Comparison of ENCODE assay signal across 10 cellular contexts in the genomic region with DNA sequence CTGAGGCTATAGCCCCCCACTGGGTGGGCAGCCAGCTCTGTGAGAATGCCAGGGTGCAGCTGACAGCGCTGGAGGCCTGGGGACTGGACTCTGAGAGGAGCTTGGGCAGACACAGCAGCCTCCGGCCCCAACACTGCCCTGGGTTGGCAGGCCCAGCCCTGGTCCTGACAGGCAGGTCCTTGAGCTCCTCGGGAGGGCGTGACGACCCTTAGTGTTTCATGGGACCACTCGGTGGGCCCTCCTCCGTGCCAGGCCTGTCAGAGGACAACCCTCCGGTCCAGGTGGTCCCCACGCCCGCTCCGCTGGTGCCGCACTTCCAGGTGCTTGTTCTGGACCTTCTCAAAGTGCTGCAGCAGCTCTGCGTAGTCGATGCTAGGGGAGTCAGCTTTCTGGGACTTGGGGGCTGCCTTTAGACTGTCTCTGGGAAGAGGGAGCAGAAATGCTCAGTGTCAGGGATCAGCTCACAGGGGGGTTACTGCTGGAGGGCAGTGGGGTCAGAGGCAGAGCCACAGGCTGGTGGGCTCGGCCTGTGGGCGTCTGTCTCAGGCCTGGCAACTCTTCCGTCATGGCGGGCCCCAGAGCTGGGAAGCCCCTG. TPM values are rescaled to one million over a fixed set of nuclear protein-coding genes. Genes with fewer than 3 reads are reported as not detected.
A peak's percentile ranks its signal among the peaks of the same experiment; 100 is the strongest.
DNase-seq lines count a peak whose midpoint lies in the region; ATAC-seq and TF ChIP-seq lines count a peak whose summit lies in the region.
"Had no signal": no experiment of that assay in that cellular context is flagged by ENCODE, and none has a peak within 500 bp of the region (broad histone marks: within the 10 kb centered on the region; RNA-seq: fewer than 3 reads in every experiment).

No MANE protein-coding gene starts in this region.

- H3K4me2 ChIP-seq in BLaER1 treated with 17β-estradiol and CSF1 and Interleukin-3, amounts not matched to agents 10 nM and 100 nM = peak overlapping the region in 9 of 11 experiments; percentile 31 to 91 (median 42); a peak in 14 of 22 replicates

- no peak for DNase-seq in right atrium auricular region (ENCODE audit: low spot score)
- no peak for DNase-seq in stimulated activated CD4-positive, alpha-beta T cell treated with anti-CD3 and anti-CD28 coated beads, Interleukin-4, amount 100 ng/mL, for 24 hours
- DNase-seq in kidney glomerular epithelial cell (lab: John Stamatoyannopoulos, UW) = no peak
- DNase-seq: NCI-H187 had no signal

- H3K4me3 ChIP-seq in BLaER1 treated with 17β-estradiol and CSF1 and Interleukin-3, amounts not matched to agents 10 nM and 100 nM = no peak overlapping the region
- H3K4me3 ChIP-seq in right atrium auricular region (no peak overlapping the region), rectal smooth muscle tissue (ENCODE audit: low read length) (peak overlapping the region; percentile 16)

- peaks cover 9 to 92% (median 80%) of the 10 kb centered on the region in 10 experiments; a peak in 19 of 20 replicates for H3K4me1 ChIP-seq in BLaER1 treated with 17β-estradiol and CSF1 and Interleukin-3, amounts not matched to agents 10 nM and 100 nM
- peaks cover 0 to 92% of the 10 kb centered on the region in 2 donors for H3K4me1 ChIP-seq in right atrium auricular region
- peaks cover 79% of the 10 kb centered on the region for H3K4me1 ChIP-seq in rectal smooth muscle tissue (ENCODE audit: control insufficient read depth, insufficient read depth, low read length)

- H3K27ac ChIP-seq in BLaER1 treated with 17β-estradiol and CSF1 and Interleukin-3, amounts not matched to agents 10 nM and 100 nM = peak overlapping the region in 1 of 11 experiments; percentile 19; a peak in 1 of 22 replicates
- peak overlapping the region; percentile 26 for H3K27ac ChIP-seq in adipose tissue (ENCODE audit: low read depth, low read length)
- peak overlapping the region; percentile 85 to 93 for H3K27ac ChIP-seq in right atrium auricular region
- H3K27ac ChIP-seq in rectal smooth muscle tissue (ENCODE audit: low read depth, low read length) = peak overlapping the region; percentile 98
- H3K27ac ChIP-seq: VCaP had no signal

- H3K9ac ChIP-seq in BLaER1 treated with 17β-estradiol and CSF1 and Interleukin-3, amounts not matched to agents 10 nM and 100 nM = peak overlapping the region in 1 of 11 experiments; percentile 24; a peak in 2 of 22 replicates
- no peak overlapping the region for H3K9ac ChIP-seq in rectal smooth muscle tissue (ENCODE audit: low read length)

- peaks cover 0 to 40% (median 0%) of the 10 kb centered on the region in 11 experiments; a peak in 7 of 22 replicates for H3K36me3 ChIP-seq in BLaER1 treated with 17β-estradiol and CSF1 and Interleukin-3, amounts not matched to agents 10 nM and 100 nM
- no peaks in the 10 kb centered on the region for H3K36me3 ChIP-seq in right atrium auricular region
- H3K36me3 ChIP-seq in rectal smooth muscle tissue (ENCODE audit: control insufficient read depth, insufficient read depth, low read length) = no peaks in the 10 kb centered on the region

- ATAC-seq in HG02623 (IDR thresholded peaks at IDR 0.05; ENCODE audit: unreplicated experiment) = no peak
- no peak for ATAC-seq in GM18909 (IDR thresholded peaks at IDR 0.05; ENCODE audit: poor library complexity, unreplicated experiment)

- H4K20me1 ChIP-seq in BLaER1 treated with 17β-estradiol and CSF1 and Interleukin-3, amounts not matched to agents 10 nM and 100 nM = peaks cover 13 to 84% (median 22%) of the 10 kb centered on the region in 11 experiments; a peak in 21 of 22 replicates

- H3K9me3 ChIP-seq in BLaER1 treated with 17β-estradiol and CSF1 and Interleukin-3, amounts not matched to agents 10 nM and 100 nM (replicated peaks in 1 of 11) = no peaks in the 10 kb centered on the region
- H3K9me3 ChIP-seq in right atrium auricular region = no peaks in the 10 kb centered on the region

- TF ChIP-seq CTCF in right atrium auricular region (IDR thresholded peaks at IDR 0.05) = no peak

- no peaks in the 10 kb centered on the region for H3K27me3 ChIP-seq in BLaER1 treated with 17β-estradiol and CSF1 and Interleukin-3, amounts not matched to agents 10 nM and 100 nM
- H3K27me3 ChIP-seq in right atrium auricular region (no peaks in the 10 kb centered on the region), rectal smooth muscle tissue (ENCODE audit: control insufficient read depth, insufficient read depth, low read length) (no peaks in the 10 kb centered on the region)

- WGBS in adipose tissue, 3 donors = 80 to 85% (median 84%) methylated on average over 17 to 18 of the region's 18 CpGs

RNA-seq across cellular contexts. Expression of a gene that starts 1.9 kb away (rescaled TPM):
- 10 to 100 TPM in 2 of 3 donors, 1 to 10 TPM in 1; 9.4 to 36.6 (median 32.7) TPM for polyA plus RNA-seq in adipose tissue
- total RNA-seq in right atrium auricular region = 10 to 100 TPM; 35.3 to 44.7 TPM

RNA-seq across cellular contexts. Expression of a gene that starts 41.4 kb away (rescaled TPM):
- polyA plus RNA-seq in adipose tissue = 1 to 10 TPM in 2 of 3 donors, under 1 TPM in 1; 0.76 to 3.0 (median 1.4) TPM
- total RNA-seq in right atrium auricular region = 1 to 10 TPM in 1 of 2 donors, under 1 TPM in 1; 0.39 to 2.2 TPM
